In the genomic region with DNA sequence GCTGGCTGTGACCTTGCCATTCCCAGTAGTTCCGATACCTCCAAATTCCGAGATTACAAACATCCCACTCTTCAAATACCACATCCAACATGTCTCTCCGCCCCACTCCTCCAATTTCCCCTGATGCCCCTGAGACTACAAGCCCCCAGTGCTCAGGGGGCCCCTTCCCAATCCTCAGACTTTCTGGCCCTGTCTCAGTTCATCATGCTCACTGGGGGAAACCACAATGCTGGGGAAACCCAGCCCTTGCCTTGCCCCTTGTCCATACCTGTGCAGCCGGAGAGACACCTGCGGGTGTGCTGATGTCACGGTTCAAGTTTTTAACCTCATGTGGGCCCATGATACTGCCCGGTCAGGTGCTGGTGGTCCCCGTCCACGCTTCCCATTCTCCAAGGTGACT, we compare ENCODE assay signal across 27 cellular contexts.
"Had no signal": no experiment of that assay in that cellular context is flagged by ENCODE, and none has a peak within 500 bp of the region (broad histone marks: within the 10 kb centered on the region; RNA-seq: fewer than 3 reads in every experiment).

No MANE protein-coding gene starts in this region.

- H3K36me3 Mint-ChIP-seq: activated naive CD8-positive, alpha-beta T cell; WTC11 had no signal

- H3K4me3 ChIP-seq: esophagus squamous epithelium, gastroesophageal sphincter had no signal

- H3K4me3 Mint-ChIP-seq: activated CD4-positive, alpha-beta memory T cell treated with anti-CD3 and anti-CD28 coated beads, Interleukin-2, amount 10 ng/mL, durations not matched to agents 7 days and 5 days; activated CD4-positive, alpha-beta T cell treated with anti-CD3 and anti-CD28 coated beads, Interleukin-2, amount 10 ng/mL, durations not matched to agents 7 days and 5 days; activated naive CD8-positive, alpha-beta T cell; activated T-cell treated with anti-CD3 and anti-CD28 coated beads, Interleukin-2, amount 50 U/mL, for 24 hours; activated T-helper 17 cell treated with anti-CD3 and anti-CD28 coated beads, Interleukin-2, amount 50 U/mL, for 72 hours; T-helper 17 cell; T-helper 2 cell treated with Interferon-gamma antibody and Interleukin-4, amounts not matched to agents 5 μg/mL and 100 μg/mL, for 36 hours; WTC11 had no signal

- H3K27me3 Mint-ChIP-seq: activated CD4-positive, alpha-beta memory T cell treated with anti-CD3 and anti-CD28 coated beads, Interleukin-2, amount 10 ng/mL, durations not matched to agents 7 days and 5 days; activated CD4-positive, alpha-beta T cell treated with anti-CD3 and anti-CD28 coated beads, Interleukin-2, amount 10 ng/mL, durations not matched to agents 7 days and 5 days; activated naive CD8-positive, alpha-beta T cell; activated T-cell treated with anti-CD3 and anti-CD28 coated beads, Interleukin-2, amount 50 U/mL, for 24 hours had no signal

- H3K27ac Mint-ChIP-seq: activated CD4-positive, alpha-beta memory T cell treated with anti-CD3 and anti-CD28 coated beads, Interleukin-2, amount 10 ng/mL, durations not matched to agents 7 days and 5 days; activated CD4-positive, alpha-beta T cell treated with anti-CD3 and anti-CD28 coated beads, Interleukin-2, amount 10 ng/mL, durations not matched to agents 7 days and 5 days; activated naive CD8-positive, alpha-beta T cell; activated T-cell treated with anti-CD3 and anti-CD28 coated beads, Interleukin-2, amount 50 U/mL, for 24 hours; activated T-helper 17 cell treated with anti-CD3 and anti-CD28 coated beads, Interleukin-2, amount 50 U/mL, for 72 hours; T-helper 17 cell; T-helper 2 cell treated with Interferon-gamma antibody and Interleukin-4, amounts not matched to agents 5 μg/mL and 100 μg/mL, for 36 hours; WTC11 had no signal

- ATAC-seq: activated T-helper 17 cell treated with anti-CD3 and anti-CD28 coated beads, Interleukin-2, amount 50 U/mL, for 72 hours; gastroesophageal sphincter; T-helper 17 cell; WTC11 had no signal

- H3K4me1 Mint-ChIP-seq: activated CD4-positive, alpha-beta memory T cell treated with anti-CD3 and anti-CD28 coated beads, Interleukin-2, amount 10 ng/mL, durations not matched to agents 7 days and 5 days; activated CD4-positive, alpha-beta T cell treated with anti-CD3 and anti-CD28 coated beads, Interleukin-2, amount 10 ng/mL, durations not matched to agents 7 days and 5 days; WTC11 had no signal

- DNase-seq: activated CD4-positive, alpha-beta memory T cell treated with anti-CD3 and anti-CD28 coated beads, Interleukin-2, amount 10 ng/mL, durations not matched to agents 7 days and 5 days; activated CD4-positive, alpha-beta T cell treated with anti-CD3 and anti-CD28 coated beads for 1 hour; activated CD4-positive, alpha-beta T cell treated with anti-CD3 and anti-CD28 coated beads for 4 hours; activated CD4-positive, alpha-beta T cell treated with anti-CD3 and anti-CD28 coated beads, Interleukin-2, amount 10 ng/mL, durations not matched to agents 7 days and 5 days; activated CD4-positive, alpha-beta T cell treated with anti-CD3 and anti-CD28 coated beads, Interleukin-2, amount 50 U/mL, for 4 hours; activated CD8-positive, alpha-beta memory T cell treated with anti-CD3 and anti-CD28 coated beads, Interleukin-2, amount 50 U/mL, for 48 hours; activated effector memory CD4-positive, alpha-beta T cell treated with Interleukin-2 at 50 U/mL for 16 hours; activated gamma-delta T cell treated with Interleukin-2 at 50 U/mL for 16 hours; activated naive CD4-positive, alpha-beta T cell treated with anti-CD3 and anti-CD28 coated beads, Interleukin-2, amount 50 U/mL, for 16 hours; activated naive CD4-positive, alpha-beta T cell treated with Interleukin-2 at 50 U/mL for 16 hours; activated T-cell treated with anti-CD3 and anti-CD28 coated beads for 4 hours; activated T-cell treated with anti-CD3 and anti-CD28 coated beads, Interleukin-2, amount 50 U/mL, for 24 hours; amniotic stem cell; anterior cingulate cortex; brain microvascular endothelial cell; cortex of kidney; effector CD8-positive, alpha-beta T cell; esophagus squamous epithelium; foreskin melanocyte; T-helper 1 cell; T-helper 17 cell; T1000 had no signal

- H3K27me3 ChIP-seq: brain microvascular endothelial cell, gastroesophageal sphincter had no signal

- H3K9me3 Mint-ChIP-seq: activated CD4-positive, alpha-beta memory T cell treated with anti-CD3 and anti-CD28 coated beads, Interleukin-2, amount 10 ng/mL, durations not matched to agents 7 days and 5 days; activated CD4-positive, alpha-beta T cell treated with anti-CD3 and anti-CD28 coated beads, Interleukin-2, amount 10 ng/mL, durations not matched to agents 7 days and 5 days; activated T-cell treated with anti-CD3 and anti-CD28 coated beads, Interleukin-2, amount 50 U/mL, for 24 hours; activated T-helper 17 cell treated with anti-CD3 and anti-CD28 coated beads, Interleukin-2, amount 50 U/mL, for 72 hours; T-helper 2 cell treated with Interferon-gamma antibody and Interleukin-4, amounts not matched to agents 5 μg/mL and 100 μg/mL, for 36 hours; WTC11 had no signal

- H3K36me3 ChIP-seq: brain microvascular endothelial cell, esophagus squamous epithelium, gastroesophageal sphincter had no signal
